In genomic region chr12:25872137-25872536, GRCh38 we compare ENCODE assay signal across 24 cellular contexts.
"Had no signal": no experiment of that assay in that cellular context is flagged by ENCODE, and none has a peak within 500 bp of the region (broad histone marks: within the 10 kb centered on the region; RNA-seq: fewer than 3 reads in every experiment).

No MANE protein-coding gene starts in this region.

- H3K4me3 Mint-ChIP-seq: dendritic cell treated with granulocyte-macrophage colony-stimulating factor and Interleukin-4, amounts not matched to agents 40 ng/mL and 50 ng/mL, for 4 days; effector memory CD8-positive, alpha-beta T cell; mesothelial cell of epicardium; naive B cell had no signal

- H3K4me1 Mint-ChIP-seq: naive B cell had no signal

- H3K27ac ChIP-seq: colonic mucosa, epithelial cell of prostate, esophagus squamous epithelium, gastrocnemius medialis, heart right ventricle, left lung, lower lobe of right lung had no signal

- H3K27me3 Mint-ChIP-seq: dendritic cell treated with granulocyte-macrophage colony-stimulating factor and Interleukin-4, amounts not matched to agents 40 ng/mL and 50 ng/mL, for 4 days; effector memory CD8-positive, alpha-beta T cell had no signal

- H3K27ac Mint-ChIP-seq: dendritic cell treated with granulocyte-macrophage colony-stimulating factor and Interleukin-4, amounts not matched to agents 40 ng/mL and 50 ng/mL, for 4 days; effector memory CD8-positive, alpha-beta T cell; mesothelial cell of epicardium; naive B cell had no signal

- H3K4me3 ChIP-seq: colonic mucosa, esophagus squamous epithelium, gastrocnemius medialis, heart right ventricle, left lung, lower lobe of right lung, mucosa of descending colon had no signal

- H3K36me3 ChIP-seq: colonic mucosa, esophagus squamous epithelium, gastrocnemius medialis, heart right ventricle, left lung, lower lobe of right lung had no signal

- DNase-seq: colonic mucosa; cortex of kidney; effector CD8-positive, alpha-beta T cell; effector memory CD8-positive, alpha-beta T cell; erythroblast; esophagus squamous epithelium; foreskin fibroblast; foreskin melanocyte; gastrocnemius medialis; glutamatergic neuron; head of caudate nucleus; heart right ventricle; hippocampal formation; left cardiac atrium; left lung; left ventricle myocardium superior; lower lobe of right lung; mesenchymal stem cell; mucosa of descending colon; naive B cell had no signal

- H3K4me1 ChIP-seq: colonic mucosa, gastrocnemius medialis, heart right ventricle, left lung, lower lobe of right lung had no signal

- H3K9me3 Mint-ChIP-seq: dendritic cell treated with granulocyte-macrophage colony-stimulating factor and Interleukin-4, amounts not matched to agents 40 ng/mL and 50 ng/mL, for 4 days had no signal

- H3K27me3 ChIP-seq: colonic mucosa, esophagus squamous epithelium, gastrocnemius medialis, heart right ventricle, left lung had no signal

- ATAC-seq: effector memory CD8-positive, alpha-beta T cell; esophagus mucosa; gastrocnemius medialis; heart right ventricle; left cardiac atrium; left lung; left ventricle myocardium superior; lower lobe of right lung; mucosa of descending colon had no signal

- H3K36me3 Mint-ChIP-seq: naive B cell had no signal

- H3K9me3 ChIP-seq: colonic mucosa, esophagus squamous epithelium, gastrocnemius medialis, lower lobe of right lung, mucosa of descending colon had no signal
